ENCODE assay signal across 1 cellular context in the genomic region with DNA sequence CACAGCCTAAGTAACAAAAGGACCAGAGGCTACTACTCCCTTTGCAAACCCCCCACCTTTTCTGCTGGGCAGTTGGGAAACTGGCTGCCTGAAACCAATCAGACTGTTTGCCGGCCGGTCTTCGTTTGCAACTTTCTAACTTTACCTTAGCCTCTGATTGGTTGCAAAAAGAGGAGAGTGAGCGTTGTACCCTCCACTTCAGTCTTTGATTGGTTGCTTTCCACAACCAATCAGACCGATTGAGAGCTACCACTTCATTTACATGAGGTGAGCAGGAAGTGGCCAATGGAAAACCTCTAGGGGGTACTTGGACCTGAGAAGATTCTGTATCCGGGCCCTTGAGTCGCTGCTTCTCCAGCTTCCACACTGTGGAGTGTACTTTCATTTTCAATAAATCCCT.
TF ChIP-seq lines count a peak whose summit lies in the region.

No MANE protein-coding gene starts in this region.

TF ChIP-seq in HepG2, 621 proteins besides CTCF, POLR2A, EP300 and RAD21 (continued from another document):
- TF ChIP-seq FUBP1 (CRISPR knock-in tag; IDR thresholded peaks at IDR 0.05; ENCODE audit: borderline replicate concordance) (no peak), HOXA9 (CRISPR knock-in tag; IDR thresholded peaks at IDR 0.05; ENCODE audit: borderline replicate concordance) (no peak), NFYC (CRISPR knock-in tag; IDR thresholded peaks at IDR 0.05) (peak; percentile 75), ZNF335 (CRISPR knock-in tag; IDR thresholded peaks at IDR 0.05) (no peak), RFXAP (CRISPR knock-in tag; IDR thresholded peaks at IDR 0.05; ENCODE audit: borderline replicate concordance) (no peak), GATA4 (IDR thresholded peaks at IDR 0.05; ENCODE audit: borderline replicate concordance, low read depth) (no peak), ZNF260 (CRISPR knock-in tag; IDR thresholded peaks at IDR 0.05; ENCODE audit: borderline replicate concordance, low read depth) (no peak), HCFC1 (IDR thresholded peaks at IDR 0.05; ENCODE audit: low read depth, low read length) (no peak), ZNF207 (IDR thresholded peaks at IDR 0.05; ENCODE audit: borderline replicate concordance) (no peak), JUND (CRISPR knock-in tag; IDR thresholded peaks at IDR 0.05) (no peak), MYC (CRISPR knock-in tag; IDR thresholded peaks at IDR 0.05; ENCODE audit: borderline replicate concordance) (no peak), NFYB (CRISPR knock-in tag; IDR thresholded peaks at IDR 0.05) (peak; percentile 77), TEAD3 (CRISPR knock-in tag; optimal IDR thresholded peaks at IDR 0.05; ENCODE audit: borderline replicate concordance) (no peak), DZIP1 (CRISPR knock-in tag; IDR thresholded peaks at IDR 0.05) (no peak), ERF (CRISPR knock-in tag; IDR thresholded peaks at IDR 0.05) (no peak), ZNF605 (CRISPR knock-in tag; IDR thresholded peaks at IDR 0.05) (0 out of 2 replicates have a peak, but pooled peaks have one; percentile 23), ZMYM4 (CRISPR knock-in tag; IDR thresholded peaks at IDR 0.05) (peak; percentile 54; the same call in 1 of the 2 replicates), RFX5 (IDR thresholded peaks at IDR 0.05; ENCODE audit: low read depth, low read length) (peak; percentile 36; the same call in 1 of the 2 replicates), SAFB2 (CRISPR knock-in tag; IDR thresholded peaks at IDR 0.05; ENCODE audit: borderline replicate concordance, low read depth) (no peak), ZNF883 (CRISPR knock-in tag; IDR thresholded peaks at IDR 0.05; ENCODE audit: not compliant biosample characterization) (no peak), IRF2 (CRISPR knock-in tag; IDR thresholded peaks at IDR 0.05) (no peak), FOXO4 (CRISPR knock-in tag; conservative IDR thresholded peaks at IDR 0.05) (no peak)
- TF ChIP-seq, protein P1, sequence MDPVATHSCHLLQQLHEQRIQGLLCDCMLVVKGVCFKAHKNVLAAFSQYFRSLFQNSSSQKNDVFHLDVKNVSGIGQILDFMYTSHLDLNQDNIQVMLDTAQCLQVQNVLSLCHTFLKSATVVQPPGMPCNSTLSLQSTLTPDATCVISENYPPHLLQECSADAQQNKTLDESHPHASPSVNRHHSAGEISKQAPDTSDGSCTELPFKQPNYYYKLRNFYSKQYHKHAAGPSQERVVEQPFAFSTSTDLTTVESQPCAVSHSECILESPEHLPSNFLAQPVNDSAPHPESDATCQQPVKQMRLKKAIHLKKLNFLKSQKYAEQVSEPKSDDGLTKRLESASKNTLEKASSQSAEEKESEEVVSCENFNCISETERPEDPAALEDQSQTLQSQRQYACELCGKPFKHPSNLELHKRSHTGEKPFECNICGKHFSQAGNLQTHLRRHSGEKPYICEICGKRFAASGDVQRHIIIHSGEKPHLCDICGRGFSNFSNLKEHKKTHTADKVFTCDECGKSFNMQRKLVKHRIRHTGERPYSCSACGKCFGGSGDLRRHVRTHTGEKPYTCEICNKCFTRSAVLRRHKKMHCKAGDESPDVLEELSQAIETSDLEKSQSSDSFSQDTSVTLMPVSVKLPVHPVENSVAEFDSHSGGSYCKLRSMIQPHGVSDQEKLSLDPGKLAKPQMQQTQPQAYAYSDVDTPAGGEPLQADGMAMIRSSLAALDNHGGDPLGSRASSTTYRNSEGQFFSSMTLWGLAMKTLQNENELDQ (CRISPR knock-in tag; IDR thresholded peaks at IDR 0.05; ENCODE audit: borderline replicate concordance), result no peak
- TF ChIP-seq, protein P2, sequence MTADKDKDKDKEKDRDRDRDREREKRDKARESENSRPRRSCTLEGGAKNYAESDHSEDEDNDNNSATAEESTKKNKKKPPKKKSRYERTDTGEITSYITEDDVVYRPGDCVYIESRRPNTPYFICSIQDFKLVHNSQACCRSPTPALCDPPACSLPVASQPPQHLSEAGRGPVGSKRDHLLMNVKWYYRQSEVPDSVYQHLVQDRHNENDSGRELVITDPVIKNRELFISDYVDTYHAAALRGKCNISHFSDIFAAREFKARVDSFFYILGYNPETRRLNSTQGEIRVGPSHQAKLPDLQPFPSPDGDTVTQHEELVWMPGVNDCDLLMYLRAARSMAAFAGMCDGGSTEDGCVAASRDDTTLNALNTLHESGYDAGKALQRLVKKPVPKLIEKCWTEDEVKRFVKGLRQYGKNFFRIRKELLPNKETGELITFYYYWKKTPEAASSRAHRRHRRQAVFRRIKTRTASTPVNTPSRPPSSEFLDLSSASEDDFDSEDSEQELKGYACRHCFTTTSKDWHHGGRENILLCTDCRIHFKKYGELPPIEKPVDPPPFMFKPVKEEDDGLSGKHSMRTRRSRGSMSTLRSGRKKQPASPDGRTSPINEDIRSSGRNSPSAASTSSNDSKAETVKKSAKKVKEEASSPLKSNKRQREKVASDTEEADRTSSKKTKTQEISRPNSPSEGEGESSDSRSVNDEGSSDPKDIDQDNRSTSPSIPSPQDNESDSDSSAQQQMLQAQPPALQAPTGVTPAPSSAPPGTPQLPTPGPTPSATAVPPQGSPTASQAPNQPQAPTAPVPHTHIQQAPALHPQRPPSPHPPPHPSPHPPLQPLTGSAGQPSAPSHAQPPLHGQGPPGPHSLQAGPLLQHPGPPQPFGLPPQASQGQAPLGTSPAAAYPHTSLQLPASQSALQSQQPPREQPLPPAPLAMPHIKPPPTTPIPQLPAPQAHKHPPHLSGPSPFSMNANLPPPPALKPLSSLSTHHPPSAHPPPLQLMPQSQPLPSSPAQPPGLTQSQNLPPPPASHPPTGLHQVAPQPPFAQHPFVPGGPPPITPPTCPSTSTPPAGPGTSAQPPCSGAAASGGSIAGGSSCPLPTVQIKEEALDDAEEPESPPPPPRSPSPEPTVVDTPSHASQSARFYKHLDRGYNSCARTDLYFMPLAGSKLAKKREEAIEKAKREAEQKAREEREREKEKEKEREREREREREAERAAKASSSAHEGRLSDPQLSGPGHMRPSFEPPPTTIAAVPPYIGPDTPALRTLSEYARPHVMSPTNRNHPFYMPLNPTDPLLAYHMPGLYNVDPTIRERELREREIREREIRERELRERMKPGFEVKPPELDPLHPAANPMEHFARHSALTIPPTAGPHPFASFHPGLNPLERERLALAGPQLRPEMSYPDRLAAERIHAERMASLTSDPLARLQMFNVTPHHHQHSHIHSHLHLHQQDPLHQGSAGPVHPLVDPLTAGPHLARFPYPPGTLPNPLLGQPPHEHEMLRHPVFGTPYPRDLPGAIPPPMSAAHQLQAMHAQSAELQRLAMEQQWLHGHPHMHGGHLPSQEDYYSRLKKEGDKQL (CRISPR knock-in tag; IDR thresholded peaks at IDR 0.05; ENCODE audit: low read depth), result no peak
- TF ChIP-seq, protein P3, sequence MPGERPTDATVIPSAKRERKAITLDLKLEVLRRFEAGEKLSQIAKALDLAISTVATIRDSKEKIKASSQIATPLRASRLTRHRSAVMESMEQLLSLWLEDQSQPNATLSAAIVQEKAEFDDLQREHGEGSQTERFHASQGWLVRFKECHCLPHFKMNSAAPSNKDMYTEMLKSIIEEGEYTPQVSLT (CRISPR knock-in tag; IDR thresholded peaks at IDR 0.05; ENCODE audit: borderline replicate concordance, low read depth), result no peak
